16 cellular contexts compared by ENCODE assay signal in genomic region chr3:102447272-102447671, GRCh38. TPM values are rescaled to one million over a fixed set of nuclear protein-coding genes. Genes with fewer than 3 reads are reported as not detected.
"Had no signal": no experiment of that assay in that cellular context is flagged by ENCODE, and none has a peak within 500 bp of the region (broad histone marks: within the 10 kb centered on the region; RNA-seq: fewer than 3 reads in every experiment).

No MANE protein-coding gene starts in this region.

- ATAC-seq: heart left ventricle, left lung, psoas muscle, sciatic nerve had no signal

- DNase-seq: activated CD4-positive, alpha-beta T cell treated with anti-CD3 and anti-CD28 coated beads, Interleukin-2, amount 10 ng/mL, durations not matched to agents 7 days and 5 days; activated CD4-positive, CD25-positive, alpha-beta regulatory T cell; activated CD8-positive, alpha-beta memory T cell treated with anti-CD3 and anti-CD28 coated beads for 24 hours; amygdala; colonic mucosa; heart left ventricle; islet precursor cell; left lung; mesendoderm; occipital lobe; psoas muscle; stimulated activated CD4-positive, alpha-beta T cell treated with anti-CD3 and anti-CD28 coated beads, Interleukin-12 subunit alpha, Interleukin-12 subunit beta, amount 100 ng/mL, for 4 hours; stimulated activated naive CD4-positive, alpha-beta T cell treated with Interleukin-2 at 50 U/mL for 16 hours had no signal

- H3K4me3 ChIP-seq: colonic mucosa, heart left ventricle, left lung, psoas muscle had no signal

- H3K9me3 ChIP-seq: colonic mucosa, heart left ventricle, left lung, psoas muscle had no signal

- H3K4me1 ChIP-seq: colonic mucosa, heart left ventricle, left lung, psoas muscle had no signal

- H3K27ac ChIP-seq: colonic mucosa, heart left ventricle, left lung, psoas muscle had no signal

- H3K27me3 ChIP-seq: colonic mucosa, heart left ventricle, left lung had no signal

- H3K36me3 ChIP-seq: colonic mucosa, heart left ventricle, left lung had no signal

RNA-seq across cellular contexts. Expression of gene ZPLD1, which starts 12.5 kb away (rescaled TPM):
- total RNA-seq: activated CD4-positive, alpha-beta T cell treated with anti-CD3 and anti-CD28 coated beads, Interleukin-2, amount 10 ng/mL, durations not matched to agents 7 days and 5 days; activated T-helper 2 cell treated with anti-CD3 and anti-CD28 coated beads, Interferon-gamma antibody, Interleukin-2, Interleukin-4, amounts not matched to agents 10 μg/mL and 5 μg/mL and 100 μg/mL, durations not matched to agents 14 hours and 24 hours and 36 hours; frontal cortex; occipital lobe; sciatic nerve had no signal
